In genomic region chr7:135177021-135177696, GRCh38 we compare ENCODE assay signal across 21 cellular contexts. TPM values are rescaled to one million over a fixed set of nuclear protein-coding genes. Genes with fewer than 3 reads are reported as not detected.
A peak's percentile ranks its signal among the peaks of the same experiment; 100 is the strongest.
DNase-seq lines count a peak whose midpoint lies in the region; ATAC-seq, FAIRE-seq and TF ChIP-seq lines count a peak whose summit lies in the region.
"Had no signal": no experiment of that assay in that cellular context is flagged by ENCODE, and none has a peak within 500 bp of the region (broad histone marks: within the 10 kb centered on the region; RNA-seq: fewer than 3 reads in every experiment).

No MANE protein-coding gene starts in this region.

- H3K4me3 Mint-ChIP-seq in GM23338, result no peak overlapping the region
- H3K4me3 Mint-ChIP-seq: activated naive CD8-positive, alpha-beta T cell treated with anti-CD3 and anti-CD28 coated beads, Interleukin-2, amount 10 ng/mL, durations not matched to agents 7 days and 5 days; activated T-cell treated with anti-CD3 and anti-CD28 coated beads, Interleukin-2, amount 50 U/mL, for 72 hours; naive thymus-derived CD4-positive, alpha-beta T cell had no signal

- intact Hi-C loops in psoas muscle (cut with DNase I) (loop anchor here in 1 of 2 donors (10.0 kb wide), 1 partner anchor 502 kb away; no protein-coding TSS in a partner anchor), gastrocnemius medialis (cut with DNase I; ENCODE audit: low total_unique reads) (no loop called here), A673 (cut with micrococcal nuclease; ENCODE audit: unreplicated experiment) (loop anchor here (10.0 kb wide), 1 partner anchor 62 kb away; no protein-coding TSS in a partner anchor)

- no TSS peak for BruUV-seq in A673 (replicated peaks; lab: Mats Ljungman, UMichigan)

- peaks cover 15% of the 10 kb centered on the region; the same call in 1 of the 2 replicates for H3K4me1 ChIP-seq in GM23338 (ENCODE audit: insufficient read depth)
- no peaks in the 10 kb centered on the region for H3K4me1 ChIP-seq in psoas muscle
- H3K4me1 ChIP-seq in gastrocnemius medialis, result peaks cover under 1 to 2% of the 10 kb centered on the region in 2 donors
- H3K4me1 ChIP-seq in A673 (ENCODE audit: insufficient read depth, low read length, poor library complexity, severe bottlenecking), result no peaks in the 10 kb centered on the region

- H3K27me3 ChIP-seq in GM23338 (ENCODE audit: insufficient read depth) (no peaks in the 10 kb centered on the region), psoas muscle (ENCODE audit: insufficient read depth in 3 of 3, low read length in 2 of 3) (no peaks in the 10 kb centered on the region), gastrocnemius medialis (no peaks in the 10 kb centered on the region), A673 (replicated peaks; ENCODE audit: insufficient read depth, low read depth, low read length, poor library complexity) (no peaks in the 10 kb centered on the region)
- H3K27me3 ChIP-seq: cardiac muscle cell had no signal

- no peaks in the 10 kb centered on the region for H4K20me1 ChIP-seq in GM23338 (replicated peaks; ENCODE audit: insufficient read depth)

- DNase-seq in GM23338 (ENCODE audit: low spot score) (peak; percentile 17), RCC 7860 (ENCODE audit: low spot score) (peak; percentile 24), psoas muscle (no peak), GM19239 (ENCODE audit: insufficient read length, low spot score) (no peak), gastrocnemius medialis (no peak), A673 (ENCODE audit: low spot score) (no peak), GM13977 (ENCODE audit: low spot score) (no peak)
- DNase-seq: activated naive CD8-positive, alpha-beta T cell treated with anti-CD3 and anti-CD28 coated beads, Interleukin-2, amount 10 ng/mL, durations not matched to agents 7 days and 5 days; activated T-cell treated with anti-CD3 and anti-CD28 coated beads, Interleukin-2, amount 50 U/mL, for 72 hours; COR-L47; naive thymus-derived CD4-positive, alpha-beta T cell; NCI-H2029 treated with DMSO at 0.1 percent for 48 hours; NCI-H526; OCI-M1 had no signal

- H3K79me2 ChIP-seq in GM23338 (replicated peaks; ENCODE audit: insufficient read depth), result no peaks in the 10 kb centered on the region

- FAIRE-seq in RCC 7860 (lab: Jason Lieb, UNC), result no peak
- FAIRE-seq in GM19239 (lab: Jason Lieb, UNC), result no peak
- FAIRE-seq: GM12892, H54 had no signal

- ATAC-seq in GM23338, result peak; percentile 63
- ATAC-seq in esophagus mucosa, result peak; percentile 86
- ATAC-seq in psoas muscle, result peak; percentile 17 to 38 (median 20)
- ATAC-seq in gastrocnemius medialis, result no peak
- ATAC-seq: activated T-cell treated with anti-CD3 and anti-CD28 coated beads, Interleukin-2, amount 50 U/mL, for 72 hours; naive thymus-derived CD4-positive, alpha-beta T cell had no signal

- H3F3A ChIP-seq in GM23338 (replicated peaks; ENCODE audit: low read depth), result peaks cover under 1% of the 10 kb centered on the region; the same call in 1 of the 2 replicates

- no peaks in the 10 kb centered on the region for H3K9me2 ChIP-seq in GM23338 (ENCODE audit: insufficient read depth)

- no peak overlapping the region for H3K4me3 ChIP-seq in GM23338
- no peak overlapping the region for H3K4me3 ChIP-seq in psoas muscle
- H3K4me3 ChIP-seq in gastrocnemius medialis, result no peak overlapping the region
- H3K4me3 ChIP-seq in A673 (ENCODE audit: low read depth, low read length, poor library complexity, severe bottlenecking), result no peak overlapping the region
- H3K4me3 ChIP-seq: cardiac muscle cell, lung had no signal

- peaks cover 3% of the 10 kb centered on the region for H3K27me3 Mint-ChIP-seq in GM23338 (ENCODE audit: insufficient read depth, low read depth, poor library complexity)
- H3K27me3 Mint-ChIP-seq: activated naive CD8-positive, alpha-beta T cell treated with anti-CD3 and anti-CD28 coated beads, Interleukin-2, amount 10 ng/mL, durations not matched to agents 7 days and 5 days; naive thymus-derived CD4-positive, alpha-beta T cell had no signal

- peaks cover 17% of the 10 kb centered on the region for H3K36me3 ChIP-seq in GM23338 (ENCODE audit: insufficient read depth)
- peaks cover 2 to 77% of the 10 kb centered on the region in 2 donors for H3K36me3 ChIP-seq in psoas muscle (ENCODE audit: insufficient read depth in 1 of 2, low read depth in 1 of 2)
- H3K36me3 ChIP-seq in gastrocnemius medialis, result peaks cover 0 to 58% of the 10 kb centered on the region in 2 donors
- no peaks in the 10 kb centered on the region for H3K36me3 ChIP-seq in A673 (ENCODE audit: insufficient read depth, low read length, poor library complexity, severe bottlenecking)
- H3K36me3 ChIP-seq: cardiac muscle cell had no signal

- H3K9me3 Mint-ChIP-seq in GM23338, result peaks cover 24% of the 10 kb centered on the region

- TF ChIP-seq CTCF in GM23338 (conservative IDR thresholded peaks at IDR 0.05; ENCODE audit: low read depth in 2 of 2) (no peak), psoas muscle (IDR thresholded peaks at IDR 0.05) (no peak), gastrocnemius medialis (IDR thresholded peaks at IDR 0.05 in 4 of 5, conservative IDR thresholded peaks at IDR 0.05 in 1 of 5) (no peak), A673 (conservative IDR thresholded peaks at IDR 0.05; ENCODE audit: low read depth, low read length) (no peak), GM13977 (IDR thresholded peaks at IDR 0.05; ENCODE audit: extremely low read depth, insufficient read depth, missing control alignments) (no peak)

- H3K27ac Mint-ChIP-seq in GM23338, result peak overlapping the region; percentile 73
- H3K27ac Mint-ChIP-seq: activated naive CD8-positive, alpha-beta T cell treated with anti-CD3 and anti-CD28 coated beads, Interleukin-2, amount 10 ng/mL, durations not matched to agents 7 days and 5 days; activated T-cell treated with anti-CD3 and anti-CD28 coated beads, Interleukin-2, amount 50 U/mL, for 72 hours; naive thymus-derived CD4-positive, alpha-beta T cell had no signal

- POLR2A ChIA-PET in A673 (lab: Charles Lee; ENCODE audit: low non-redundant PET), result no interaction called here

- TF ChIP-seq POLR2A in gastrocnemius medialis (IDR thresholded peaks at IDR 0.05), result no peak

- H2AFZ ChIP-seq in GM23338, result no peak overlapping the region

- H3K4me2 ChIP-seq in GM23338, result no peak overlapping the region

- in situ Hi-C loops in gastrocnemius medialis (cut with MboI; ENCODE audit: low sequenced_read_pairs in 4 of 4), result loop anchor here in 2 of 4 donors (25.0 kb wide), 2 partner anchors 190 to 515 kb away; partner anchors contain the start of gene AGBL3 (in 1 of the 2)
- in situ Hi-C loops in GM13977 (cut with MboI; ENCODE audit: low pct_unique_long_range_greater_than_20kb, low sequenced_read_pairs, unreplicated experiment), result no loop called here

- H3K36me3 Mint-ChIP-seq in GM23338 (ENCODE audit: low read depth), result peaks cover 31% of the 10 kb centered on the region

- H3K27ac ChIP-seq in GM23338 (ENCODE audit: low read depth) (peak overlapping the region; percentile 19; the same call in 1 of the 2 replicates), psoas muscle (no peak overlapping the region), gastrocnemius medialis (no peak overlapping the region), A673 (ENCODE audit: low read depth, low read length, poor library complexity, severe bottlenecking) (no peak overlapping the region)
- H3K27ac ChIP-seq: cardiac muscle cell had no signal

- CTCF ChIA-PET in A673 (lab: Charles Lee), result no interaction called here

- H3K9me3 ChIP-seq in psoas muscle (peaks cover 16% of the 10 kb centered on the region), gastrocnemius medialis (peaks cover 0 to 7% (median 0%) of the 10 kb centered on the region in 3 donors), A673 (ENCODE audit: low read depth, low read length, poor library complexity, severe bottlenecking) (peaks cover 15% of the 10 kb centered on the region)

- H3K4me1 Mint-ChIP-seq in GM23338, result peaks cover 28% of the 10 kb centered on the region

- WGBS in psoas muscle, 3 donors, result 92 to 93% (median 92%) methylated on average over 9 of the region's 9 CpGs

TF ChIP-seq in GM23338, 12 proteins besides CTCF, POLR2A, EP300 and RAD21 (continues in another document):
- TF ChIP-seq ETS1 (IDR thresholded peaks at IDR 0.05), result no peak

RNA-seq across cellular contexts. Expression of gene CYREN, which starts 6.7 kb away (rescaled TPM):
- 57.2 and 70.6 TPM in 2 replicates for total RNA-seq in GM23338 (2014; rRNA removed; shearing (Covaris generic))
- polyA plus RNA-seq in GM23338 (2016; fragmentation: Nextera tagmentation; extraction: Ambion mirVana) (21.6 and 22.7 TPM in 2 replicates), psoas muscle (10 to 100 TPM; 25.0 to 61.2 (median 46.3) TPM)
- total RNA-seq in esophagus mucosa (39.6 TPM), psoas muscle (10 to 100 TPM; 20.6 to 29.4 (median 25.3) TPM), gastrocnemius medialis (10 to 100 TPM; 11.8 to 51.5 (median 20.4) TPM), A673 (2021) (39.6 and 46.8 TPM in 2 replicates)

RNA-seq across cellular contexts. Expression of gene TMEM140, which starts 29.3 kb away (rescaled TPM):
- total RNA-seq in GM23338 (2014; rRNA removed; shearing (Covaris generic)), result not detected in 2 replicates
- 1.3 and 2.7 TPM in 2 replicates for polyA plus RNA-seq in GM23338 (2016; fragmentation: Nextera tagmentation; extraction: Ambion mirVana)
- 1.4 TPM for total RNA-seq in esophagus mucosa
- total RNA-seq in psoas muscle, result 100 to 1,000 TPM in 1 of 4 donors, 10 to 100 TPM in 3; 67.0 to 106 (median 74.0) TPM
- 10 to 100 TPM; 25.4 to 62.1 (median 52.5) TPM for polyA plus RNA-seq in psoas muscle
- total RNA-seq in gastrocnemius medialis, result 100 to 1,000 TPM; 116 to 179 (median 145) TPM
- total RNA-seq in A673 (2021), result not detected in 2 replicates
- total RNA-seq: cardiac muscle cell, G401 had no signal

RNA-seq across cellular contexts. Expression of gene WDR91, which starts 34.2 kb away (rescaled TPM):
- 9.7 and 32.6 TPM in 2 replicates for total RNA-seq in GM23338 (2014; rRNA removed; shearing (Covaris generic))
- 5.4 and 5.8 TPM in 2 replicates for polyA plus RNA-seq in GM23338 (2016; fragmentation: Nextera tagmentation; extraction: Ambion mirVana)
- 28.8 TPM for total RNA-seq in esophagus mucosa
- 10 to 100 TPM in 1 of 4 donors, 1 to 10 TPM in 3; 4.8 to 23.6 (median 8.5) TPM for total RNA-seq in psoas muscle
- 1 to 10 TPM; 2.7 to 4.0 (median 2.8) TPM for polyA plus RNA-seq in psoas muscle
- 1 to 10 TPM; 3.6 to 8.0 (median 6.4) TPM for total RNA-seq in gastrocnemius medialis
- total RNA-seq in A673 (2021), result 7.0 and 9.8 TPM in 2 replicates

RNA-seq across cellular contexts. Expression of gene STRA8, which starts 56.5 kb away (rescaled TPM):
- total RNA-seq in GM23338 (2014; rRNA removed; shearing (Covaris generic)), result not detected in 2 replicates
- not detected in 2 replicates for polyA plus RNA-seq in GM23338 (2016; fragmentation: Nextera tagmentation; extraction: Ambion mirVana)
- total RNA-seq in esophagus mucosa, result not detected
- total RNA-seq in psoas muscle, result not detected
- polyA plus RNA-seq in psoas muscle, result not detected
- total RNA-seq in gastrocnemius medialis, result not detected
- not detected in 2 replicates for total RNA-seq in A673 (2021)
- total RNA-seq: activated naive CD8-positive, alpha-beta T cell treated with anti-CD3 and anti-CD28 coated beads, Interleukin-2, amount 10 ng/mL, durations not matched to agents 7 days and 5 days; activated T-cell treated with anti-CD3 and anti-CD28 coated beads, Interleukin-2, amount 50 U/mL, for 72 hours; cardiac muscle cell; G401; lung; naive thymus-derived CD4-positive, alpha-beta T cell; posterior vena cava had no signal
- polyA plus RNA-seq: cardiac muscle cell; lung; naive thymus-derived CD4-positive, alpha-beta T cell had no signal

Comparison
In these comparisons a context has a peak if more than half of its experiments do, and no peak if none do; other contexts are left out.
1. ATAC-seq: peak in GM23338 (single experiment), esophagus mucosa (single experiment) and psoas muscle (4 of 4); none in gastrocnemius medialis (0 of 2).
2. DNase-seq: peak in GM23338 (single experiment) and RCC 7860 (single experiment); none in psoas muscle (0 of 2), GM19239 (single experiment), gastrocnemius medialis (0 of 2), A673 (single experiment) and GM13977 (single experiment).
3. RNA of gene TMEM140, which starts 29.3 kb away (total RNA-seq): 116 to 179 TPM in gastrocnemius medialis and 67.0 to 106 TPM in psoas muscle; 1.4 TPM in esophagus mucosa (single experiment), not detected in GM23338 and not detected in A673; every median in the first group is over 10 times any median in the second.